Comparison of ENCODE assay signal across 25 cellular contexts in the genomic region with DNA sequence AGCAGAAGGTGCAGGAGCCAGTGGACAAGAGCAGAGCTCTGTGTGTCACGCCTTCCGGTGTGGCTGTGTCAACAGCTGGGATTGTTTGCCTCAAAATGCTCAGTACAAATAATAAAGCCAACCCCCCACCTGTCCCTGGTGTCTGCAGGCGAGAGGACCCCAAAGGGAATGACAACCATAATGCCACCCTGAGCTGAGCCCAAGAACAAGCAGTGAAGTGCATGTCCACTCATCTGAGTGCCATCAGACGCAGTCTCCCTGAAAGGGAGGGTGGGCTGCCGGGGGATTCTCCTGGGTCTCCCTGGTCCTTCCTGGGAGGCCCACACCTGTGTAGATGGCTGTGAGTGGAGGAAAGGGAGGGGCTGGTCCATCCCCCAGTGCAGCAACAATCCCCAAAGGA.
"Had no signal": no experiment of that assay in that cellular context is flagged by ENCODE, and none has a peak within 500 bp of the region (broad histone marks: within the 10 kb centered on the region; RNA-seq: fewer than 3 reads in every experiment).

No MANE protein-coding gene starts in this region.

- H3K4me1 ChIP-seq: parathyroid adenoma, psoas muscle, right lobe of liver, sigmoid colon, stomach, suprapubic skin, testis, tibial artery, transverse colon, upper lobe of right lung, uterus had no signal

- H3K4me3 ChIP-seq: ovary, psoas muscle, right lobe of liver, sigmoid colon, stomach, suprapubic skin, testis, tibial artery, transverse colon, upper lobe of right lung, uterus had no signal

- H2AFZ ChIP-seq: parathyroid adenoma had no signal

- H3K9me3 ChIP-seq: ovary, psoas muscle, right lobe of liver, sigmoid colon, stomach, suprapubic skin, testis, tibial artery, transverse colon, upper lobe of right lung, uterus had no signal

- ATAC-seq: naive thymus-derived CD8-positive, alpha-beta T cell; psoas muscle; right cardiac atrium; stimulated activated effector memory CD8-positive, alpha-beta T cell treated with anti-CD3 and anti-CD28 coated beads, Interleukin-12 subunit alpha, Interleukin-12 subunit beta, amount 100 ng/mL, for 72 hours; stimulated activated naive B cell treated with anti-CD40 and anti-IgM and Interleukin-4, amounts not matched to agents 10 μg/mL and 1 μg/mL and 100 μg/mL, for 72 hours; upper lobe of right lung had no signal

- H3K36me3 ChIP-seq: ovary, right lobe of liver, sigmoid colon, stomach, suprapubic skin, tibial artery, transverse colon, upper lobe of right lung, uterus had no signal

- DNase-seq: naive thymus-derived CD8-positive, alpha-beta T cell; nephron progenitor cell; occipital lobe; ovary; posterior cingulate gyrus; psoas muscle; right cardiac atrium; right lobe of liver; small intestine; stimulated activated CD4-positive, alpha-beta T cell treated with anti-CD3 and anti-CD28 coated beads, Interleukin-15, amount 100 ng/mL, for 24 hours; stimulated activated CD4-positive, alpha-beta T cell treated with anti-CD3 and anti-CD28 coated beads, Interleukin-2, amount 100 ng/mL, for 24 hours; stimulated activated CD4-positive, alpha-beta T cell treated with anti-CD3 and anti-CD28 coated beads, Interleukin-2, amount 100 ng/mL, for 48 hours; stimulated activated CD4-positive, alpha-beta T cell treated with anti-CD3 and anti-CD28 coated beads, Interleukin-4, amount 100 ng/mL, for 24 hours; stimulated activated naive B cell treated with anti-CD40 and anti-IgM and Interleukin-4, amounts not matched to agents 10 μg/mL and 1 μg/mL and 100 μg/mL, for 72 hours; stimulated activated naive CD4-positive, alpha-beta T cell treated with Interleukin-2 at 50 U/mL for 16 hours; stomach; testis; tibial artery; transverse colon; upper lobe of right lung; uterus had no signal

- H3K27ac ChIP-seq: ovary, parathyroid adenoma, psoas muscle, right lobe of liver, sigmoid colon, stomach, suprapubic skin, testis, tibial artery, transverse colon, upper lobe of right lung, uterus had no signal

- H3K9ac ChIP-seq: parathyroid adenoma had no signal

- H3K27me3 ChIP-seq: ovary, right lobe of liver, sigmoid colon, stomach, suprapubic skin, testis, tibial artery, transverse colon, upper lobe of right lung, uterus had no signal
